In the genomic region with DNA sequence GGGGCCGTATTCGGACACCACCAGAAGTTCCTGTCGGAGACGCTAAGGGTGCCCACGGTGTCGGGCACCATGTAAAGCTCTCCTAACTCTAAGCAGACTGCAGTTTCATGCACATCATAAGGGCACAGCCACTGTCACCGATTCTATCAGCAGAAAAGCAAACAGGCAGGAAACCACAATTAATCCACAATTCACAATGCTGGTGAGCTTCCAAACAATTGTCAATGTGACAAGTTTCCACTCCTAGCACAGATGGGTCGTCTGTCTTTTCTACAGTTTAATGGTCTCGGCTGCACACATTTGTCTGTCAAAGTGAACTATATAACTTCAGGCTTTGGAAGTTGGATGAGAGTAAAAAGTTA, we compare ENCODE assay signal across 12 cellular contexts. TPM values are rescaled to one million over a fixed set of nuclear protein-coding genes. Genes with fewer than 3 reads are reported as not detected.
DNase-seq lines count a peak whose midpoint lies in the region; ATAC-seq, FAIRE-seq and TF ChIP-seq lines count a peak whose summit lies in the region.
"Had no signal": no experiment of that assay in that cellular context is flagged by ENCODE, and none has a peak within 500 bp of the region (broad histone marks: within the 10 kb centered on the region; RNA-seq: fewer than 3 reads in every experiment).

No MANE protein-coding gene starts in this region.

- no peak overlapping the region for H3K4me2 ChIP-seq in GM12878 (ENCODE audit: control insufficient read depth, insufficient read depth)

- H4K20me1 ChIP-seq in GM12878 (ENCODE audit: control insufficient read depth, insufficient read depth): no peaks in the 10 kb centered on the region

- H3K36me3 Mint-ChIP-seq in CD8-positive, alpha-beta T cell: peaks cover 20% of the 10 kb centered on the region
- H3K36me3 Mint-ChIP-seq in natural killer cell: peaks cover 9% of the 10 kb centered on the region

- no peaks in the 10 kb centered on the region for H3K79me2 ChIP-seq in GM12878 (ENCODE audit: control insufficient read depth, insufficient read depth, low read length)

- intact Hi-C loops in CD8-positive, alpha-beta T cell (cut with DNase I, micrococcal nuclease): no loop called here
- intact Hi-C loops in GM12878 (cut with micrococcal nuclease; ENCODE audit: unreplicated experiment): no loop called here
- intact Hi-C loops in natural killer cell (cut with micrococcal nuclease): no loop called here

- BruUV-seq in GM12878 (replicated peaks; lab: Mats Ljungman, UMichigan): no TSS peak

- H3K27me3 Mint-ChIP-seq in CD8-positive, alpha-beta T cell (ENCODE audit: low read depth): peaks cover 25% of the 10 kb centered on the region
- peaks cover 0 to 18% of the 10 kb centered on the region in 2 donors for H3K27me3 Mint-ChIP-seq in natural killer cell (ENCODE audit: low read depth in 2 of 2)

- RAD21 ChIA-PET in GM12878 (lab: Charles Lee; ENCODE audit: unreplicated experiment): no interaction called here

- SMC1A ChIA-PET in GM12878 (lab: Charles Lee; ENCODE audit: uncharacterized antibody, unreplicated experiment): interaction anchor here (0.5 kb wide), 1 partner anchor 17 kb away, joined by 3 read pairs; no protein-coding TSS in a partner anchor

- peaks cover 13% of the 10 kb centered on the region for H3K4me1 Mint-ChIP-seq in CD8-positive, alpha-beta T cell (ENCODE audit: low read depth)
- peaks cover 31 to 33% of the 10 kb centered on the region in 2 donors for H3K4me1 Mint-ChIP-seq in natural killer cell

- peaks cover 21% of the 10 kb centered on the region for H3K4me1 ChIP-seq in CD8-positive, alpha-beta T cell (ENCODE audit: insufficient read depth, low read length)
- no peaks in the 10 kb centered on the region for H3K4me1 ChIP-seq in GM12878 (ENCODE audit: control insufficient read depth, insufficient read depth, low read length)
- H3K4me1 ChIP-seq: SJCRH30 had no signal

- H3K4me3 ChIP-seq in CD8-positive, alpha-beta T cell (ENCODE audit: low read depth, low read length): peak overlapping the region; percentile 53
- no peak overlapping the region for H3K4me3 ChIP-seq in GM12878
- H3K4me3 ChIP-seq: SJCRH30 had no signal

- TF ChIP-seq EP300 in GM12878 (IDR thresholded peaks at IDR 0.05; ENCODE audit: borderline replicate concordance in 1 of 2, control insufficient read depth in 1 of 2, low read depth in 2 of 2, low read length in 2 of 2): no peak

- FAIRE-seq in GM12878 (lab: Jason Lieb, UNC): no peak
- FAIRE-seq: GM12892 had no signal

- CTCF ChIA-PET in CD8-positive, alpha-beta T cell (lab: Charles Lee): interaction anchor here (1.1 kb wide), 1 partner anchor 18 kb away, joined by 12 read pairs; no protein-coding TSS in a partner anchor
- CTCF ChIA-PET in GM12878 (lab: Yijun Ruan, JAX): interaction anchor here (1.2 kb wide), 1 partner anchor 18 kb away, joined by 4 read pairs; no protein-coding TSS in a partner anchor

- no peak for TF ChIP-seq CTCF in CD8-positive, alpha-beta T cell (IDR thresholded peaks at IDR 0.05)
- TF ChIP-seq CTCF in GM12878 (IDR thresholded peaks at IDR 0.05 in 2 of 3, conservative IDR thresholded peaks at IDR 0.05 in 1 of 3; ENCODE audit: control insufficient read depth in 2 of 3, extremely low read depth in 1 of 3, insufficient read depth in 1 of 3, low read depth in 3 of 3, low read length in 3 of 3) (no peak), natural killer cell (IDR thresholded peaks at IDR 0.05) (no peak)

- DNase-seq in CD8-positive, alpha-beta T cell: peak in 1 of 7 experiments; percentile 20
- DNase-seq in KBM-7 (peak; percentile 31), GM12878 (ENCODE audit: low read depth, low spot score) (no peak), natural killer cell (no peak), 8988T (no peak), HK-2 (ENCODE audit: unreplicated experiment) (no peak)
- no peak for DNase-seq in stimulated activated CD4-positive, alpha-beta T cell treated with anti-CD3 and anti-CD28 coated beads, Interleukin-4, amount 100 ng/mL, for 4 hours
- DNase-seq: SJCRH30, trophoblast cell had no signal

- H2AFZ ChIP-seq in GM12878 (ENCODE audit: control insufficient read depth, low read depth, low read length): no peak overlapping the region

- H3K9me3 Mint-ChIP-seq in CD8-positive, alpha-beta T cell: no peaks in the 10 kb centered on the region
- no peaks in the 10 kb centered on the region for H3K9me3 Mint-ChIP-seq in natural killer cell

- POLR2A ChIA-PET in CD8-positive, alpha-beta T cell (lab: Charles Lee): interaction anchor here (1.4 kb wide), 1 partner anchor 9 kb away, joined by 6 read pairs; a partner anchor contains a TSS
- POLR2A ChIA-PET in GM12878 (lab: Charles Lee): no interaction called here

- 27% methylated on average over 9 of the region's 9 CpGs for WGBS in GM12878 (ENCODE audit: insufficient coverage, insufficient replicate concordance, low lambda C conversion rate, missing lambda C conversion rate)

- H3K27me3 ChIP-seq in CD8-positive, alpha-beta T cell (ENCODE audit: insufficient read depth, low read length): peaks cover 2% of the 10 kb centered on the region
- H3K27me3 ChIP-seq in GM12878 (replicated peaks in 1 of 2; ENCODE audit: control insufficient read depth in 2 of 2, insufficient read depth in 2 of 2, low read length in 1 of 2): peaks cover 3% of the 10 kb centered on the region in 2 experiments; a peak in 1 of 4 replicates
- H3K27me3 ChIP-seq: SJCRH30 had no signal

- peaks cover 4% of the 10 kb centered on the region for H3K36me3 ChIP-seq in CD8-positive, alpha-beta T cell (ENCODE audit: insufficient read depth, low read length)
- peaks cover 4 to 7% of the 10 kb centered on the region in 2 experiments; a peak in 2 of 4 replicates for H3K36me3 ChIP-seq in GM12878 (ENCODE audit: control insufficient read depth in 2 of 2, insufficient read depth in 2 of 2, low read length in 1 of 2)

- H3K27ac Mint-ChIP-seq in CD8-positive, alpha-beta T cell: no peak overlapping the region
- H3K27ac Mint-ChIP-seq in natural killer cell: peak overlapping the region; percentile 78 to 80

- no peak for TF ChIP-seq POLR2A in GM12878 (IDR thresholded peaks at IDR 0.05; ENCODE audit: low read depth, low read length)

- peak; percentile 25 for ATAC-seq in CD8-positive, alpha-beta T cell
- ATAC-seq in GM12878: peak; percentile 25; the same call in 2 of the 3 replicates
- ATAC-seq in natural killer cell: peak in 2 of 3 donors; percentile 22 to 26
- no peak for ATAC-seq in HG03469 (IDR thresholded peaks at IDR 0.05; ENCODE audit: unreplicated experiment)

- in situ Hi-C loops in KBM-7 (cut with MboI; ENCODE audit: low pct_unique_long_range_greater_than_20kb, low sequenced_read_pairs) (no loop called here), GM12878 (cut with MboI) (no loop called here)

- H3K4me3 Mint-ChIP-seq in CD8-positive, alpha-beta T cell: peak overlapping the region; percentile 90
- peak overlapping the region; percentile 93 for H3K4me3 Mint-ChIP-seq in natural killer cell

- H3K9ac ChIP-seq in GM12878 (ENCODE audit: control insufficient read depth, insufficient read depth, low read length): no peak overlapping the region

- no peak overlapping the region for H3K27ac ChIP-seq in CD8-positive, alpha-beta T cell (ENCODE audit: low read depth, low read length)
- no peak overlapping the region for H3K27ac ChIP-seq in GM12878 (ENCODE audit: control insufficient read depth, insufficient read depth)
- H3K27ac ChIP-seq: neutrophil, SJCRH30 had no signal

- no peak for TF ChIP-seq RAD21 in GM12878 (IDR thresholded peaks at IDR 0.05; ENCODE audit: insufficient read depth, low read depth, low read length)

- H3K9me3 ChIP-seq in CD8-positive, alpha-beta T cell (ENCODE audit: low read length): no peaks in the 10 kb centered on the region
- H3K9me3 ChIP-seq in GM12878 (replicated peaks; ENCODE audit: control insufficient read depth, insufficient read depth, low read length): no peaks in the 10 kb centered on the region
- H3K9me3 ChIP-seq: neutrophil, SJCRH30 had no signal

TF ChIP-seq in GM12878, 131 proteins besides CTCF, POLR2A, EP300 and RAD21 (continues in another document):
- TF ChIP-seq, protein P1, sequence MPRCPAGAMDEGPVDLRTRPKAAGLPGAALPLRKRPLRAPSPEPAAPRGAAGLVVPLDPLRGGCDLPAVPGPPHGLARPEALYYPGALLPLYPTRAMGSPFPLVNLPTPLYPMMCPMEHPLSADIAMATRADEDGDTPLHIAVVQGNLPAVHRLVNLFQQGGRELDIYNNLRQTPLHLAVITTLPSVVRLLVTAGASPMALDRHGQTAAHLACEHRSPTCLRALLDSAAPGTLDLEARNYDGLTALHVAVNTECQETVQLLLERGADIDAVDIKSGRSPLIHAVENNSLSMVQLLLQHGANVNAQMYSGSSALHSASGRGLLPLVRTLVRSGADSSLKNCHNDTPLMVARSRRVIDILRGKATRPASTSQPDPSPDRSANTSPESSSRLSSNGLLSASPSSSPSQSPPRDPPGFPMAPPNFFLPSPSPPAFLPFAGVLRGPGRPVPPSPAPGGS (IDR thresholded peaks at IDR 0.05; ENCODE audit: borderline replicate concordance, insufficient read depth, low read depth, low read length, poor library complexity, severe bottlenecking): no peak
- TF ChIP-seq TARDBP (IDR thresholded peaks at IDR 0.05; ENCODE audit: borderline replicate concordance): no peak
- no peak for TF ChIP-seq NFYA (IDR thresholded peaks at IDR 0.05; ENCODE audit: borderline replicate concordance, low read depth, low read length)
- TF ChIP-seq ZSCAN29 (IDR thresholded peaks at IDR 0.05): no peak
- no peak for TF ChIP-seq FOXM1 (IDR thresholded peaks at IDR 0.05; ENCODE audit: low read depth, low read length)
- TF ChIP-seq FOXK2 (IDR thresholded peaks at IDR 0.05): no peak

RNA-seq across cellular contexts. Expression of a gene that starts 8.8 kb away (rescaled TPM):
- total RNA-seq in CD8-positive, alpha-beta T cell: not detected
- total RNA-seq in GM12878 (2013; cell fraction: nucleolus; rRNA removed): 0.15 and 0.39 TPM in 2 replicates
- total RNA-seq in GM12878 (2014; rRNA removed): not detected in 2 replicates
- not detected in 2 replicates for total RNA-seq in GM12878 (2014; rRNA removed; fragmentation: Illumina TruSeq; extraction: Trizol)
- total RNA-seq in GM12878 (2021): not detected in 2 replicates
- polyA plus RNA-seq in GM12878 (2011; ENCODE audit: low read depth): not detected
- polyA plus RNA-seq in GM12878 (2011; rRNA removed): 1.6 and 1.8 TPM in 2 replicates
- 1.8 and 2.3 TPM in 2 replicates for polyA plus RNA-seq in GM12878 (2011; cell fraction: cytosol; rRNA removed)
- polyA plus RNA-seq in GM12878 (2011; cell fraction: nucleus; rRNA removed): 6.7 and 7.8 TPM in 2 replicates
- 0.04 and 0.11 TPM in 2 replicates for polyA plus RNA-seq in GM12878 (2012)
- not detected in 2 replicates for polyA plus RNA-seq in GM12878 (2014; fragmentation: Illumina TruSeq; extraction: Trizol)
- polyA plus RNA-seq in GM12878 (2014; fragmentation: Nextera tagmentation; extraction: Ambion mirVana): under 1 TPM in 1 of 2 experiments, not detected in 1; 0.04 TPM
- not detected in 2 replicates for polyA plus RNA-seq in GM12878 (2014; rRNA removed)
- not detected for polyA plus RNA-seq in GM12878 (2016; fragmentation: Nextera tagmentation; extraction: Ambion mirVana)
- 3.8 and 6.2 TPM in 2 replicates for polyA minus RNA-seq in GM12878 (2011; rRNA and poly(A)+ RNA removed)
- 0.73 and 1.5 TPM in 2 replicates for polyA minus RNA-seq in GM12878 (2011; cell fraction: cytosol; rRNA and poly(A)+ RNA removed)
- polyA minus RNA-seq in GM12878 (2011; cell fraction: nucleus; rRNA and poly(A)+ RNA removed): 3.7 and 6.9 TPM in 2 replicates
- 1 to 10 TPM in 1 of 3 donors, under 1 TPM in 2; 0.35 to 1.5 (median 0.56) TPM for total RNA-seq in natural killer cell
- total RNA-seq: SJCRH30 had no signal
